9 cellular contexts compared by ENCODE assay signal in genomic region chr12:46390881-46391280, GRCh38. TPM values are rescaled to one million over a fixed set of nuclear protein-coding genes. Genes with fewer than 3 reads are reported as not detected.
A peak's percentile ranks its signal among the peaks of the same experiment; 100 is the strongest.
DNase-seq lines count a peak whose midpoint lies in the region; ATAC-seq and TF ChIP-seq lines count a peak whose summit lies in the region.
"Had no signal": no experiment of that assay in that cellular context is flagged by ENCODE, and none has a peak within 500 bp of the region (broad histone marks: within the 10 kb centered on the region; RNA-seq: fewer than 3 reads in every experiment).

No MANE protein-coding gene starts in this region.

- H3K79me2 ChIP-seq in neural progenitor cell (ENCODE audit: low read depth) = peaks cover 5% of the 10 kb centered on the region

- H3K4me1 ChIP-seq in HEK293 (ENCODE audit: control insufficient read depth, insufficient read depth, low read length) (peaks cover 31% of the 10 kb centered on the region), neural progenitor cell (peaks cover 31% of the 10 kb centered on the region), breast epithelium (peaks cover 0 to 15% of the 10 kb centered on the region in 2 donors), upper lobe of left lung (peaks cover 29 to 37% (median 34%) of the 10 kb centered on the region in 4 donors)

- H3K4me2 ChIP-seq in neural progenitor cell = peak overlapping the region; percentile 9

- no peak overlapping the region for H3K9ac ChIP-seq in neural progenitor cell

- no peak overlapping the region for H3K27ac Mint-ChIP-seq in neural progenitor cell

- peaks cover 7% of the 10 kb centered on the region for H3K9me3 Mint-ChIP-seq in neural progenitor cell

- H3K36me3 ChIP-seq in GM06990 (ENCODE audit: control insufficient read depth, insufficient read depth, low read length) = no peaks in the 10 kb centered on the region; the same call in 1 of the 2 replicates
- H3K36me3 ChIP-seq in HEK293 (ENCODE audit: control insufficient read depth in 2 of 2, insufficient read depth in 1 of 2, low read length in 2 of 2) = no peaks in the 10 kb centered on the region
- no peaks in the 10 kb centered on the region for H3K36me3 ChIP-seq in neural progenitor cell
- H3K36me3 ChIP-seq in breast epithelium = no peaks in the 10 kb centered on the region
- H3K36me3 ChIP-seq in upper lobe of left lung = no peaks in the 10 kb centered on the region

- CTCF ChIA-PET in HEK293 (lab: Yijun Ruan, JAX) = no interaction called here

- H3F3A ChIP-seq in neural progenitor cell (ENCODE audit: low read depth) = peaks cover 4% of the 10 kb centered on the region

- peaks cover 29% of the 10 kb centered on the region for H3K36me3 Mint-ChIP-seq in neural progenitor cell

- H3K4me3 ChIP-seq in GM06990 (replicated peaks; ENCODE audit: low read depth, low read length) = peak overlapping the region; percentile 29; the same call in 1 of the 2 replicates
- H3K4me3 ChIP-seq in HEK293 (ENCODE audit: low read depth, low read length) = no peak overlapping the region
- H3K4me3 ChIP-seq in choroid plexus epithelial cell (ENCODE audit: low read depth, low read length) = no peak overlapping the region
- H3K4me3 ChIP-seq in neural progenitor cell = no peak overlapping the region
- H3K4me3 ChIP-seq in breast epithelium = no peak overlapping the region
- no peak overlapping the region for H3K4me3 ChIP-seq in upper lobe of left lung

- ATAC-seq in upper lobe of left lung (ENCODE audit: low FRiP score in 2 of 2) = no peak
- no peak for ATAC-seq in HG02884 (IDR thresholded peaks at IDR 0.05; ENCODE audit: unreplicated experiment)

- no peak overlapping the region for H3K4me3 Mint-ChIP-seq in neural progenitor cell

- H3K27me3 ChIP-seq in GM06990 (replicated peaks; ENCODE audit: control insufficient read depth, insufficient read depth, low read length) (no peaks in the 10 kb centered on the region), neural progenitor cell (no peaks in the 10 kb centered on the region), breast epithelium (no peaks in the 10 kb centered on the region), upper lobe of left lung (no peaks in the 10 kb centered on the region)

- H3K9me3 ChIP-seq in HEK293 (ENCODE audit: control insufficient read depth, insufficient read depth, low read depth, low read length) (no peaks in the 10 kb centered on the region), neural progenitor cell (ENCODE audit: low read depth) (no peaks in the 10 kb centered on the region), breast epithelium (no peaks in the 10 kb centered on the region), upper lobe of left lung (no peaks in the 10 kb centered on the region)

- POLR2A ChIA-PET in HEK293 (lab: Yijun Ruan, JAX) = no interaction called here

- TF ChIP-seq EP300 in upper lobe of left lung (IDR thresholded peaks at IDR 0.05) = no peak

- H2AFZ ChIP-seq in neural progenitor cell (replicated peaks) = no peak overlapping the region

- H3K27ac ChIP-seq in HEK293 (ENCODE audit: extremely low read depth, low read depth, low read length) (no peak overlapping the region), neural progenitor cell (peak overlapping the region; percentile 17), breast epithelium (peak overlapping the region in 1 of 2 donors; percentile 62), upper lobe of left lung (peak overlapping the region in 2 of 4 donors; percentile 23 to 56)

- H4K20me1 ChIP-seq in neural progenitor cell (ENCODE audit: low read depth) = no peaks in the 10 kb centered on the region

- peaks cover 55% of the 10 kb centered on the region for H3K4me1 Mint-ChIP-seq in neural progenitor cell

- DNase-seq in GM06990 (ENCODE audit: extremely low read depth, insufficient read length) (peak; percentile 32), choroid plexus epithelial cell (ENCODE audit: low read depth) (peak; percentile 13), neural progenitor cell (ENCODE audit: low spot score) (peak; percentile 15), NCI-H526 treated with DMSO at 0.1 percent for 48 hours (lab: John Stamatoyannopoulos, UW) (no peak), breast epithelium (ENCODE audit: low spot score in 2 of 2) (no peak), upper lobe of left lung (no peak)
- DNase-seq: retina had no signal

- intact Hi-C loops in breast epithelium (cut with DNase I; ENCODE audit: low total_unique reads) = no loop called here

- TF ChIP-seq POLR2A in breast epithelium (IDR thresholded peaks at IDR 0.05) (no peak), upper lobe of left lung (IDR thresholded peaks at IDR 0.05) (no peak)

- TF ChIP-seq CTCF in GM06990 (IDR thresholded peaks at IDR 0.05; ENCODE audit: insufficient read depth, low read length, poor library complexity, severe bottlenecking) (no peak), HEK293 (tag by site-specific recombination; IDR thresholded peaks at IDR 0.05) (no peak), choroid plexus epithelial cell (conservative IDR thresholded peaks at IDR 0.05; ENCODE audit: low read depth, low read length) (no peak), neural progenitor cell (IDR thresholded peaks at IDR 0.05) (no peak), breast epithelium (IDR thresholded peaks at IDR 0.05) (no peak), upper lobe of left lung (IDR thresholded peaks at IDR 0.05) (no peak)

- peaks cover 3% of the 10 kb centered on the region for H3K27me3 Mint-ChIP-seq in neural progenitor cell (ENCODE audit: insufficient read depth, low read depth)

- 75 to 84% methylated on average over 4 of the region's 4 CpGs for WGBS in upper lobe of left lung, 2 donors

TF ChIP-seq in HEK293, 187 proteins besides CTCF, POLR2A, EP300 and RAD21:
- TF ChIP-seq ZNF677 (tag by site-specific recombination; IDR thresholded peaks at IDR 0.05) = no peak
- 0 out of 2 replicates have a peak, but pooled peaks have one; percentile 20 for TF ChIP-seq ZNF692 (tag by site-specific recombination; IDR thresholded peaks at IDR 0.05)
- no peak for TF ChIP-seq MZF1 (tag by site-specific recombination; IDR thresholded peaks at IDR 0.05; ENCODE audit: borderline replicate concordance)
TF ChIP-seq in HEK293: peak in this region for 1.

RNA-seq across cellular contexts. Expression of gene SLC38A2, which starts 18.3 kb away (rescaled TPM):
- total RNA-seq in neural progenitor cell (ENCODE audit: low replicate concordance) (259 and 348 TPM in 2 replicates), breast epithelium (100 to 1,000 TPM; 250 to 424 (median 399) TPM), upper lobe of left lung (100 to 1,000 TPM; 104 to 409 (median 223) TPM)

Comparison
In these comparisons a context has a peak if more than half of its experiments do, and no peak if none do; other contexts are left out.
1. DNase-seq: peak in GM06990 (single experiment), choroid plexus epithelial cell (single experiment) and neural progenitor cell (single experiment); none in NCI-H526 treated with DMSO at 0.1 percent for 48 hours (single experiment), breast epithelium (0 of 2) and upper lobe of left lung (0 of 2).